Comparison of ENCODE assay signal across 10 cellular contexts in genomic region chr15:30598953-30599352, GRCh38. TPM values are rescaled to one million over a fixed set of nuclear protein-coding genes. Genes with fewer than 3 reads are reported as not detected.
A peak's percentile ranks its signal among the peaks of the same experiment; 100 is the strongest.
DNase-seq lines count a peak whose midpoint lies in the region; FAIRE-seq and TF ChIP-seq lines count a peak whose summit lies in the region.
"Not testable (repeated sequence)": the region's sequence is repeated elsewhere in the genome, so short reads cannot be mapped to it uniquely, and the experiment has no call there.
"Had no signal": no experiment of that assay in that cellular context is flagged by ENCODE, and none has a peak within 500 bp of the region (broad histone marks: within the 10 kb centered on the region; RNA-seq: fewer than 3 reads in every experiment).

No MANE protein-coding gene starts in this region.

- FAIRE-seq in endometrium (lab: Jason Lieb, UNC) = peak; percentile 88

- H3K27me3 ChIP-seq in ascending aorta; left ventricle myocardium inferior (ENCODE audit: low read depth); smooth muscle cell (ENCODE audit: low read depth): not testable (repeated sequence)

- not testable (repeated sequence) for H3K27ac ChIP-seq in C4-2B; ascending aorta; left ventricle myocardium inferior (replicated peaks); smooth muscle cell (ENCODE audit: low read depth)

- not testable (repeated sequence) for H3K4me3 Mint-ChIP-seq in neural crest cell

- not testable (repeated sequence) for H4K20me1 ChIP-seq in smooth muscle cell (ENCODE audit: low read depth)

- H3K4me3 ChIP-seq in LNCaP clone FGC (ENCODE audit: low read depth, low read length); ascending aorta; left ventricle myocardium inferior; smooth muscle cell: not testable (repeated sequence)

- H2AFZ ChIP-seq in smooth muscle cell (ENCODE audit: low read depth) = not testable (repeated sequence)

- H3K9ac ChIP-seq in smooth muscle cell (ENCODE audit: low read depth) = not testable (repeated sequence)

- TF ChIP-seq CTCF in C4-2B (conservative IDR thresholded peaks at IDR 0.05) = peak; percentile 12; the same call in 1 of the 2 replicates
- 0 out of 2 replicates have a peak, but pooled peaks have one; percentile 8 for TF ChIP-seq CTCF in LNCaP clone FGC (IDR thresholded peaks at IDR 0.05; ENCODE audit: control insufficient read depth, extremely low read depth, insufficient read depth)
- TF ChIP-seq CTCF in ascending aorta (IDR thresholded peaks at IDR 0.05) = peak in 2 of 3 experiments; percentile 15 to 35
- peak; percentile 30 for TF ChIP-seq CTCF in left ventricle myocardium inferior (IDR thresholded peaks at IDR 0.05; ENCODE audit: borderline replicate concordance)
- TF ChIP-seq CTCF in neural crest cell (conservative IDR thresholded peaks at IDR 0.05) = peak; percentile 49
- peak; percentile 36 for TF ChIP-seq CTCF in smooth muscle cell (IDR thresholded peaks at IDR 0.05; ENCODE audit: borderline replicate concordance, insufficient read depth, poor library complexity, severe bottlenecking)

- not testable (repeated sequence) for H3K9me3 ChIP-seq in ascending aorta; left ventricle myocardium inferior (replicated peaks); smooth muscle cell (replicated peaks; ENCODE audit: low read depth)

- not testable (repeated sequence) for H3K79me2 ChIP-seq in smooth muscle cell (ENCODE audit: low read depth)

- not testable (repeated sequence) for H3K27me3 Mint-ChIP-seq in neural crest cell (ENCODE audit: low read depth)

- H3F3A ChIP-seq in smooth muscle cell (ENCODE audit: low read depth) = not testable (repeated sequence)

- H3K27ac Mint-ChIP-seq in neural crest cell (ENCODE audit: unreplicated experiment) = not testable (repeated sequence)

- not testable (repeated sequence) for H3K4me2 ChIP-seq in smooth muscle cell

- WGBS in smooth muscle cell (ENCODE audit: low lambda C conversion rate) = 21% methylated on average over 2 of the region's 2 CpGs

- not testable (repeated sequence) for H3K9me3 Mint-ChIP-seq in neural crest cell

- not testable (repeated sequence) for H3K36me3 Mint-ChIP-seq in neural crest cell (ENCODE audit: low read depth)

- not testable (repeated sequence) for H3K4me1 ChIP-seq in ascending aorta; left ventricle myocardium inferior; smooth muscle cell (ENCODE audit: low read depth)

- intact Hi-C loops in ascending aorta (cut with DNase I); left ventricle myocardium inferior (cut with micrococcal nuclease): not testable (repeated sequence)

- not testable (repeated sequence) for H3K36me3 ChIP-seq in ascending aorta; left ventricle myocardium inferior; smooth muscle cell (ENCODE audit: low read depth)

- not testable (repeated sequence) for H3K4me1 Mint-ChIP-seq in neural crest cell

- DNase-seq in LNCaP clone FGC (ENCODE audit: low read depth); ascending aorta (ENCODE audit: low spot score in 2 of 2); left ventricle myocardium inferior; neural crest cell (ENCODE audit: low read depth, low spot score); smooth muscle cell (lab: John Stamatoyannopoulos, UW; ENCODE audit: unreplicated experiment): not testable (repeated sequence)

RNA-seq across cellular contexts. Expression of gene GOLGA8H, which starts 4.9 kb away (rescaled TPM):
- not detected for total RNA-seq in ascending aorta
- total RNA-seq in left ventricle myocardium inferior = 0.16 TPM
- 2.1 and 2.4 TPM in 2 replicates for total RNA-seq in neural crest cell
- 0.27 TPM in 1 of 2 replicates, not detected in the other for total RNA-seq in smooth muscle cell
- not detected in 2 replicates for polyA plus RNA-seq in smooth muscle cell
- polyA plus RNA-seq: CD14-positive monocyte had no signal

RNA-seq across cellular contexts. Expression of gene GOLGA8Q, which starts 47.1 kb away (rescaled TPM):
- not detected for total RNA-seq in ascending aorta
- 0.74 TPM for total RNA-seq in left ventricle myocardium inferior
- not detected in 2 replicates for total RNA-seq in neural crest cell
- not detected in 2 replicates for total RNA-seq in smooth muscle cell
- not detected in 2 replicates for polyA plus RNA-seq in smooth muscle cell
- total RNA-seq: Caco-2, Daoy had no signal
- polyA plus RNA-seq: CD14-positive monocyte had no signal
